23 cellular contexts compared by ENCODE assay signal in genomic region chr11:126696976-126697375, GRCh38.
"Had no signal": no experiment of that assay in that cellular context is flagged by ENCODE, and none has a peak within 500 bp of the region (broad histone marks: within the 10 kb centered on the region; RNA-seq: fewer than 3 reads in every experiment).

No MANE protein-coding gene starts in this region.

- H3K36me3 ChIP-seq: SJCRH30 had no signal

- H3K27ac Mint-ChIP-seq: activated CD8-positive, alpha-beta T cell treated with anti-CD3 and anti-CD28 coated beads for 36 hours; activated naive CD4-positive, alpha-beta T cell treated with anti-CD3 and anti-CD28 coated beads, Interleukin-2, amount 50 U/mL, for 24 hours had no signal

- H3K4me3 ChIP-seq: body of pancreas, SJCRH30 had no signal

- H3K36me3 Mint-ChIP-seq: activated naive CD4-positive, alpha-beta T cell treated with anti-CD3 and anti-CD28 coated beads, Interleukin-2, amount 50 U/mL, for 24 hours had no signal

- H3K9me3 Mint-ChIP-seq: activated CD8-positive, alpha-beta T cell treated with anti-CD3 and anti-CD28 coated beads for 36 hours; activated naive CD4-positive, alpha-beta T cell treated with anti-CD3 and anti-CD28 coated beads, Interleukin-2, amount 50 U/mL, for 24 hours had no signal

- H3K4me2 ChIP-seq: SK-N-SH had no signal

- H3K4me3 Mint-ChIP-seq: activated CD8-positive, alpha-beta T cell treated with anti-CD3 and anti-CD28 coated beads for 36 hours; activated naive CD4-positive, alpha-beta T cell treated with anti-CD3 and anti-CD28 coated beads, Interleukin-2, amount 50 U/mL, for 24 hours had no signal

- H3K9ac ChIP-seq: SK-N-SH had no signal

- ATAC-seq: activated CD4-positive, CD25-positive, alpha-beta regulatory T cell treated with anti-CD3 and anti-CD28 coated beads, Interleukin-2, amount 50 U/mL, for 24 hours; activated CD8-positive, alpha-beta T cell treated with anti-CD3 and anti-CD28 coated beads for 36 hours; body of pancreas; Panc1 had no signal

- H3K4me1 ChIP-seq: body of pancreas, SJCRH30 had no signal

- H3K27ac ChIP-seq: body of pancreas, SJCRH30 had no signal

- H3K4me1 Mint-ChIP-seq: activated naive CD4-positive, alpha-beta T cell treated with anti-CD3 and anti-CD28 coated beads, Interleukin-2, amount 50 U/mL, for 24 hours had no signal

- DNase-seq: activated CD4-positive, alpha-beta T cell treated with anti-CD3 and anti-CD28 coated beads for 4 hours; activated CD8-positive, alpha-beta memory T cell treated with anti-CD3 and anti-CD28 coated beads, Interleukin-2, amount 50 U/mL, for 4 hours; activated CD8-positive, alpha-beta T cell treated with anti-CD3 and anti-CD28 coated beads for 36 hours; activated naive CD4-positive, alpha-beta T cell; activated T-cell treated with anti-CD3 and anti-CD28 coated beads, Interleukin-2, amount 50 U/mL, for 1 hour; aorta; body of pancreas; NCI-H1092; NCI-H1694; NCI-H2029; NCI-H2107; NCI-H2171 treated with DMSO at 0.1 percent for 48 hours; NCI-H226; NCI-H526; NCI-H82; Right ventricle myocardium superior; RPMI8226; SJCRH30; SK-N-SH; T-helper 1 cell had no signal

- H3K27me3 Mint-ChIP-seq: activated CD8-positive, alpha-beta T cell treated with anti-CD3 and anti-CD28 coated beads for 36 hours had no signal

- H3K27me3 ChIP-seq: body of pancreas, SJCRH30 had no signal
